ENCODE assay signal across 8 cellular contexts in the genomic region with DNA sequence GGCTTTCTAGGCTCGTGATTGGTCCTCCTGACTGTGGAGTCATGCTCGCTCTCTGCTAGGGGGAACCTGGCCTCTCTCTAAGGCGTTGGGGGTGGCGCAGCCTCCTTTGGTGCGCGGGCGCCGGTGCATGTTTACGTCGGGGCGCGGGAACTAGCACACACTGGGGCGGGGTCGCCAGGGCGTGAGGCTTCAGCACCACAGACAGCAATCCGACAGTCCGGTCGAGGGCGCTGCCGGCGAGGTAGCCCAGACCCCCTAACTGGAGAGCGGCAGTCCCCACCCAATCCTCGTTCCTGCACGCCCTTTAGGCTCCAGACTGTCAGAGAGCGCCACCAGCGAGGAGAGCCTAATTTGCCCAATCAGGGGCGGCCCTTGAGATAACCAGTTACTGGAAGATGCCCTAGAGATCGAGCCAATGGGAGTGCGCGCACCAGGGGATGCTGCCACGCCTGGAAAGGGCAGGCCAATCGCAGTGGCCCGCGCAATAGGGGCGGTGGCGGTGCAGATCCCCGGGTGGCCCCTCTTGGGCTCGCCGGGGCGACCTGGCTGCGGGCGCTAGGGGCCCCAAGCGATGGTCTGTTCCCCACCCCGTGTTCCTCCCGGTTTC. TPM values are rescaled to one million over a fixed set of nuclear protein-coding genes. Genes with fewer than 3 reads are reported as not detected.
A peak's percentile ranks its signal among the peaks of the same experiment; 100 is the strongest.
DNase-seq lines count a peak whose midpoint lies in the region; ATAC-seq, FAIRE-seq and TF ChIP-seq lines count a peak whose summit lies in the region.

No MANE protein-coding gene starts in this region.

- TF ChIP-seq CTCF in GM10248 (IDR thresholded peaks at IDR 0.05; ENCODE audit: control extremely low read depth, extremely low read depth, low read depth, missing control alignments) (no peak), GM12878 (IDR thresholded peaks at IDR 0.05 in 2 of 3, conservative IDR thresholded peaks at IDR 0.05 in 1 of 3; ENCODE audit: control insufficient read depth in 2 of 3, extremely low read depth in 1 of 3, insufficient read depth in 1 of 3, low read depth in 3 of 3, low read length in 3 of 3) (peak in 1 of 3 experiments; percentile 22; a peak in 1 of 6 replicates)

- no peak for TF ChIP-seq EP300 in GM12878 (IDR thresholded peaks at IDR 0.05; ENCODE audit: borderline replicate concordance in 1 of 2, control insufficient read depth in 1 of 2, low read depth in 2 of 2, low read length in 2 of 2)

- no TSS peak for BruUV-seq in GM12878 (replicated peaks; lab: Mats Ljungman, UMichigan)

- no peaks in the 10 kb centered on the region; the same call in 2 of the 3 replicates for H3K9me3 ChIP-seq in GM12878 (replicated peaks; ENCODE audit: control insufficient read depth, insufficient read depth, low read length)
- H3K9me3 ChIP-seq in iPS-15b (ENCODE audit: control insufficient read depth, insufficient read depth, low read length), result no peaks in the 10 kb centered on the region
- no peaks in the 10 kb centered on the region for H3K9me3 ChIP-seq in small intestine (ENCODE audit: control insufficient read depth, low read depth)

- DNase-seq in GM10248 (ENCODE audit: extremely low spot score) (peak; percentile 91), NCI-H187 (lab: John Stamatoyannopoulos, UW) (peak; percentile 14 to 22), T-helper 22 cell (ENCODE audit: low read depth) (peak; percentile 44), GM12878 (ENCODE audit: low read depth, low spot score) (peak; percentile 54), small intestine (peak; percentile 40), 8988T (no peak)

- peak overlapping the region; percentile 80 for H2AFZ ChIP-seq in GM12878 (ENCODE audit: control insufficient read depth, low read depth, low read length)

- RAD21 ChIA-PET in GM12878 (lab: Charles Lee; ENCODE audit: unreplicated experiment), result interaction anchor here (0.7 to 2.2 kb wide), 27 partner anchors 9 to 239 kb away, joined by 3 to 43 read pairs (median 4); a partner anchor contains a TSS

- peaks cover 8 to 10% of the 10 kb centered on the region in 2 experiments for H3K27me3 ChIP-seq in GM12878 (replicated peaks in 1 of 2; ENCODE audit: control insufficient read depth in 2 of 2, insufficient read depth in 2 of 2, low read length in 1 of 2)
- H3K27me3 ChIP-seq in iPS-15b (ENCODE audit: control insufficient read depth, insufficient read depth, low read length), result peaks cover 26% of the 10 kb centered on the region
- H3K27me3 ChIP-seq in small intestine (ENCODE audit: control insufficient read depth in 2 of 2, insufficient read depth in 2 of 2, low read length in 2 of 2), result peaks cover 9 to 12% of the 10 kb centered on the region in 2 donors

- no peaks in the 10 kb centered on the region for H3K79me2 ChIP-seq in GM12878 (ENCODE audit: control insufficient read depth, insufficient read depth, low read length)

- CTCF ChIA-PET in GM10248 (lab: Yijun Ruan, JAX) (interaction anchor here (0.6 to 3.9 kb wide), 71 partner anchors 9 to 545 kb away, joined by 3 to 40 read pairs (median 5); a partner anchor contains a TSS), GM12878 (lab: Yijun Ruan, JAX) (interaction anchor here (0.6 to 3.3 kb wide), 38 partner anchors 9 to 539 kb away, joined by 3 to 76 read pairs (median 5); a partner anchor contains a TSS)

- H3K4me1 ChIP-seq in GM12878 (ENCODE audit: control insufficient read depth, insufficient read depth, low read length) (peaks cover 19% of the 10 kb centered on the region), iPS-15b (ENCODE audit: control insufficient read depth, insufficient read depth, low read length) (no peaks in the 10 kb centered on the region), small intestine (ENCODE audit: control insufficient read depth in 2 of 2, insufficient read depth in 1 of 2, low read depth in 1 of 2, low read length in 1 of 2) (peaks cover 0 to 4% of the 10 kb centered on the region in 2 donors)

- H4K20me1 ChIP-seq in GM12878 (ENCODE audit: control insufficient read depth, insufficient read depth), result no peaks in the 10 kb centered on the region

- no peak for TF ChIP-seq RAD21 in GM12878 (IDR thresholded peaks at IDR 0.05; ENCODE audit: insufficient read depth, low read depth, low read length)

- SMC1A ChIA-PET in GM12878 (lab: Charles Lee; ENCODE audit: uncharacterized antibody, unreplicated experiment), result interaction anchor here (0.9 to 2.4 kb wide), 18 partner anchors 8 to 446 kb away, joined by 3 to 30 read pairs (median 4); a partner anchor contains a TSS

- peak overlapping the region; percentile 87 for H3K4me2 ChIP-seq in GM12878 (ENCODE audit: control insufficient read depth, insufficient read depth)

- no peak overlapping the region for H3K27ac ChIP-seq in GM12878 (ENCODE audit: control insufficient read depth, insufficient read depth)
- H3K27ac ChIP-seq in small intestine (ENCODE audit: low read depth in 1 of 2, low read length in 1 of 2), result no peak overlapping the region

- FAIRE-seq in GM12878 (lab: Jason Lieb, UNC) (peak; percentile 7), small intestine (lab: Jason Lieb, UNC) (no peak)

- WGBS in GM12878 (ENCODE audit: insufficient coverage, insufficient replicate concordance, low lambda C conversion rate, missing lambda C conversion rate), result 7% methylated on average over 45 of the region's 45 CpGs
- WGBS in small intestine, 3 donors, result 2 to 5% (median 3%) methylated on average over 45 of the region's 45 CpGs

- TF ChIP-seq POLR2A in GM12878 (IDR thresholded peaks at IDR 0.05; ENCODE audit: low read depth, low read length), result 0 out of 2 replicates have a peak, but pooled peaks have one; percentile 23

- intact Hi-C loops in GM12878 (cut with micrococcal nuclease; ENCODE audit: unreplicated experiment), result loop anchor here (1.0 to 2.0 kb wide), 3 partner anchors 47 to 189 kb away; a partner anchor contains a TSS

- H3K4me3 ChIP-seq in GM12878, result peak overlapping the region; percentile 40; the same call in 1 of the 2 replicates
- H3K4me3 ChIP-seq in iPS-15b (ENCODE audit: low read depth, low read length), result peak overlapping the region; percentile 37
- peak overlapping the region in 1 of 2 donors; percentile 7 for H3K4me3 ChIP-seq in small intestine (ENCODE audit: low read depth in 1 of 2, low read length in 2 of 2)

- H3K9ac ChIP-seq in GM12878 (ENCODE audit: control insufficient read depth, insufficient read depth, low read length) (no peak overlapping the region), iPS-15b (ENCODE audit: low read depth, low read length) (no peak overlapping the region)

- H3K36me3 ChIP-seq in GM12878 (ENCODE audit: control insufficient read depth in 2 of 2, insufficient read depth in 2 of 2, low read length in 1 of 2) (no peaks in the 10 kb centered on the region), iPS-15b (ENCODE audit: control insufficient read depth, insufficient read depth, low read length) (no peaks in the 10 kb centered on the region), small intestine (ENCODE audit: control insufficient read depth in 2 of 2, insufficient read depth in 2 of 2, low read length in 2 of 2) (no peaks in the 10 kb centered on the region)

- POLR2A ChIA-PET in GM10248 (lab: Yijun Ruan, JAX) (interaction anchor here (0.7 to 1.2 kb wide), 2 partner anchors 29 to 101 kb away, joined by 3 to 4 read pairs; no protein-coding TSS in a partner anchor), GM12878 (lab: Charles Lee) (interaction anchor here (0.9 to 1.8 kb wide), 4 partner anchors 30 to 135 kb away, joined by 5 to 12 read pairs (median 8); a partner anchor contains a TSS)

- ATAC-seq in HG02678 (IDR thresholded peaks at IDR 0.05; ENCODE audit: unreplicated experiment) (peak; percentile 60), GM12878 (peak; percentile 90)

- in situ Hi-C loops in GM12878 (cut with MboI), result no loop called here

RNA-seq across cellular contexts. Expression of a gene that starts 1.0 kb away (rescaled TPM):
- not detected in 2 replicates for total RNA-seq in GM12878 (2013; cell fraction: nucleolus; rRNA removed)
- total RNA-seq in GM12878 (2014; rRNA removed) (under 0.01 TPM in 1 of 2 replicates, not detected in the other), GM12878 (2014; rRNA removed; fragmentation: Illumina TruSeq; extraction: Trizol) (not detected in 2 replicates), GM12878 (2021) (not detected in 2 replicates)
- polyA plus RNA-seq in GM12878 (2011; ENCODE audit: low read depth), result not detected
- polyA plus RNA-seq in GM12878 (2011; rRNA removed) (not detected in 2 replicates), GM12878 (2014; fragmentation: Illumina TruSeq; extraction: Trizol) (0.01 TPM in 1 of 2 replicates, not detected in the other), GM12878 (2014; fragmentation: Nextera tagmentation; extraction: Ambion mirVana) (not detected), GM12878 (2014; rRNA removed) (0.06 TPM in 1 of 2 replicates, not detected in the other), GM12878 (2016; fragmentation: Nextera tagmentation; extraction: Ambion mirVana) (under 1 TPM in 1 of 2 experiments, not detected in 1; 0.05 TPM), small intestine (1 to 10 TPM in 1 of 3 donors, under 1 TPM in 2; 0.45 to 2.1 (median 0.81) TPM)
- not detected in 2 replicates for polyA plus RNA-seq in GM12878 (2011; cell fraction: cytosol; rRNA removed)
- 0.01 TPM in 1 of 2 replicates, not detected in the other for polyA plus RNA-seq in GM12878 (2011; cell fraction: nucleus; rRNA removed)
- polyA plus RNA-seq in GM12878 (2012), result 0.07 and 0.13 TPM in 2 replicates
- polyA minus RNA-seq in GM12878 (2011; rRNA and poly(A)+ RNA removed), result not detected in 2 replicates
- not detected in 2 replicates for polyA minus RNA-seq in GM12878 (2011; cell fraction: cytosol; rRNA and poly(A)+ RNA removed)
- polyA minus RNA-seq in GM12878 (2011; cell fraction: nucleus; rRNA and poly(A)+ RNA removed), result not detected in 2 replicates

RNA-seq across cellular contexts. Expression of a gene that starts 23.8 kb away (rescaled TPM):
- total RNA-seq in GM12878 (2013; cell fraction: nucleolus; rRNA removed), result 21.0 and 22.1 TPM in 2 replicates
- total RNA-seq in GM12878 (2014; rRNA removed) (6.8 and 7.2 TPM in 2 replicates), GM12878 (2014; rRNA removed; fragmentation: Illumina TruSeq; extraction: Trizol) (4.3 and 5.2 TPM in 2 replicates), GM12878 (2021) (9.5 and 10.0 TPM in 2 replicates)
- polyA plus RNA-seq in GM12878 (2011; ENCODE audit: low read depth), result 3.1 TPM
- polyA plus RNA-seq in GM12878 (2011; rRNA removed) (9.5 and 13.2 TPM in 2 replicates), GM12878 (2014; fragmentation: Illumina TruSeq; extraction: Trizol) (1.8 and 6.2 TPM in 2 replicates), GM12878 (2014; fragmentation: Nextera tagmentation; extraction: Ambion mirVana) (not detected), GM12878 (2014; rRNA removed) (8.1 and 11.2 TPM in 2 replicates), GM12878 (2016; fragmentation: Nextera tagmentation; extraction: Ambion mirVana) (1 to 10 TPM; 2.2 to 2.8 TPM), small intestine (10 to 100 TPM in 2 of 3 donors, 1 to 10 TPM in 1; 7.5 to 25.1 (median 12.3) TPM)
- 21.7 and 28.8 TPM in 2 replicates for polyA plus RNA-seq in GM12878 (2011; cell fraction: cytosol; rRNA removed)
- 34.5 and 38.5 TPM in 2 replicates for polyA plus RNA-seq in GM12878 (2011; cell fraction: nucleus; rRNA removed)
- 4.9 and 7.7 TPM in 2 replicates for polyA plus RNA-seq in GM12878 (2012)
- 5.5 and 10.6 TPM in 2 replicates for polyA minus RNA-seq in GM12878 (2011; rRNA and poly(A)+ RNA removed)
- 1.9 and 7.0 TPM in 2 replicates for polyA minus RNA-seq in GM12878 (2011; cell fraction: cytosol; rRNA and poly(A)+ RNA removed)
- 8.1 and 14.7 TPM in 2 replicates for polyA minus RNA-seq in GM12878 (2011; cell fraction: nucleus; rRNA and poly(A)+ RNA removed)

RNA-seq across cellular contexts. Expression of a gene that starts 46.4 kb away (rescaled TPM):
- 82.5 and 98.4 TPM in 2 replicates for total RNA-seq in GM12878 (2013; cell fraction: nucleolus; rRNA removed)
- total RNA-seq in GM12878 (2014; rRNA removed), result 95.5 and 99.3 TPM in 2 replicates
- 37.9 and 40.5 TPM in 2 replicates for total RNA-seq in GM12878 (2014; rRNA removed; fragmentation: Illumina TruSeq; extraction: Trizol)
- total RNA-seq in GM12878 (2021), result 271 and 280 TPM in 2 replicates
- polyA plus RNA-seq in GM12878 (2011; ENCODE audit: low read depth), result 102 TPM
- 31.5 and 42.0 TPM in 2 replicates for polyA plus RNA-seq in GM12878 (2011; rRNA removed)
- 77.2 and 88.9 TPM in 2 replicates for polyA plus RNA-seq in GM12878 (2011; cell fraction: cytosol; rRNA removed)
- polyA plus RNA-seq in GM12878 (2011; cell fraction: nucleus; rRNA removed), result 270 and 309 TPM in 2 replicates
- 225 and 255 TPM in 2 replicates for polyA plus RNA-seq in GM12878 (2012)
- 60.5 and 97.4 TPM in 2 replicates for polyA plus RNA-seq in GM12878 (2014; fragmentation: Illumina TruSeq; extraction: Trizol)
- 1 to 10 TPM; 1.1 to 5.2 TPM for polyA plus RNA-seq in GM12878 (2014; fragmentation: Nextera tagmentation; extraction: Ambion mirVana)
- polyA plus RNA-seq in GM12878 (2014; rRNA removed), result 110 and 125 TPM in 2 replicates
- polyA plus RNA-seq in GM12878 (2016; fragmentation: Nextera tagmentation; extraction: Ambion mirVana), result 10 to 100 TPM; 42.0 to 46.1 TPM
- 47.5 and 73.1 TPM in 2 replicates for polyA minus RNA-seq in GM12878 (2011; rRNA and poly(A)+ RNA removed)
- polyA minus RNA-seq in GM12878 (2011; cell fraction: cytosol; rRNA and poly(A)+ RNA removed), result 83.8 and 90.2 TPM in 2 replicates
- 53.7 and 95.3 TPM in 2 replicates for polyA minus RNA-seq in GM12878 (2011; cell fraction: nucleus; rRNA and poly(A)+ RNA removed)
- polyA plus RNA-seq in small intestine, result 100 to 1,000 TPM; 118 to 200 (median 119) TPM

RNA-seq across cellular contexts. Expression of a gene that starts 47.0 kb away (rescaled TPM):
- total RNA-seq in GM12878 (2013; cell fraction: nucleolus; rRNA removed), result not detected in 2 replicates
- not detected in 2 replicates for total RNA-seq in GM12878 (2014; rRNA removed)
- total RNA-seq in GM12878 (2014; rRNA removed; fragmentation: Illumina TruSeq; extraction: Trizol), result not detected in 2 replicates
- total RNA-seq in GM12878 (2021), result 0.11 and 0.28 TPM in 2 replicates
- polyA plus RNA-seq in GM12878 (2011; ENCODE audit: low read depth), result 0.13 TPM
- 0.20 and 0.39 TPM in 2 replicates for polyA plus RNA-seq in GM12878 (2011; rRNA removed)
- 0.20 and 0.24 TPM in 2 replicates for polyA plus RNA-seq in GM12878 (2011; cell fraction: cytosol; rRNA removed)
- polyA plus RNA-seq in GM12878 (2011; cell fraction: nucleus; rRNA removed), result 0.31 and 0.85 TPM in 2 replicates
- 1.0 and 1.2 TPM in 2 replicates for polyA plus RNA-seq in GM12878 (2012)
- polyA plus RNA-seq in GM12878 (2014; fragmentation: Illumina TruSeq; extraction: Trizol), result not detected in 2 replicates
- polyA plus RNA-seq in GM12878 (2014; fragmentation: Nextera tagmentation; extraction: Ambion mirVana), result not detected
- 0.08 TPM in 1 of 2 replicates, not detected in the other for polyA plus RNA-seq in GM12878 (2014; rRNA removed)
- under 1 TPM in 1 of 2 experiments, not detected in 1; 0.11 TPM for polyA plus RNA-seq in GM12878 (2016; fragmentation: Nextera tagmentation; extraction: Ambion mirVana)
- polyA minus RNA-seq in GM12878 (2011; rRNA and poly(A)+ RNA removed), result not detected in 2 replicates
- not detected in 2 replicates for polyA minus RNA-seq in GM12878 (2011; cell fraction: cytosol; rRNA and poly(A)+ RNA removed)
- 0.24 TPM in 1 of 2 replicates, not detected in the other for polyA minus RNA-seq in GM12878 (2011; cell fraction: nucleus; rRNA and poly(A)+ RNA removed)
- under 1 TPM in 1 of 3 donors, not detected in 2; 0.30 TPM for polyA plus RNA-seq in small intestine

RNA-seq across cellular contexts. Expression of a gene that starts 47.1 kb away (rescaled TPM):
- 19.2 and 23.6 TPM in 2 replicates for total RNA-seq in GM12878 (2013; cell fraction: nucleolus; rRNA removed)
- 56.8 and 59.6 TPM in 2 replicates for total RNA-seq in GM12878 (2014; rRNA removed)
- 20.0 and 24.0 TPM in 2 replicates for total RNA-seq in GM12878 (2014; rRNA removed; fragmentation: Illumina TruSeq; extraction: Trizol)
- total RNA-seq in GM12878 (2021), result 52.7 and 54.6 TPM in 2 replicates
- polyA plus RNA-seq in GM12878 (2011; ENCODE audit: low read depth), result 13.4 TPM
- polyA plus RNA-seq in GM12878 (2011; rRNA removed), result 23.9 and 46.7 TPM in 2 replicates
- 81.8 and 91.6 TPM in 2 replicates for polyA plus RNA-seq in GM12878 (2011; cell fraction: cytosol; rRNA removed)
- 67.1 and 69.0 TPM in 2 replicates for polyA plus RNA-seq in GM12878 (2011; cell fraction: nucleus; rRNA removed)
- 30.1 and 30.5 TPM in 2 replicates for polyA plus RNA-seq in GM12878 (2012)
- 5.7 and 24.0 TPM in 2 replicates for polyA plus RNA-seq in GM12878 (2014; fragmentation: Illumina TruSeq; extraction: Trizol)
- polyA plus RNA-seq in GM12878 (2014; fragmentation: Nextera tagmentation; extraction: Ambion mirVana), result 1 to 10 TPM; 1.0 to 4.9 TPM
- 40.3 and 50.2 TPM in 2 replicates for polyA plus RNA-seq in GM12878 (2014; rRNA removed)
- 10 to 100 TPM; 42.3 to 43.6 TPM for polyA plus RNA-seq in GM12878 (2016; fragmentation: Nextera tagmentation; extraction: Ambion mirVana)
- polyA minus RNA-seq in GM12878 (2011; rRNA and poly(A)+ RNA removed), result 75.5 and 94.3 TPM in 2 replicates
- polyA minus RNA-seq in GM12878 (2011; cell fraction: cytosol; rRNA and poly(A)+ RNA removed), result 30.3 and 35.7 TPM in 2 replicates
- 10.9 and 16.4 TPM in 2 replicates for polyA minus RNA-seq in GM12878 (2011; cell fraction: nucleus; rRNA and poly(A)+ RNA removed)
- 100 to 1,000 TPM in 1 of 3 donors, 10 to 100 TPM in 2; 80.8 to 106 (median 92.9) TPM for polyA plus RNA-seq in small intestine
